10 cellular contexts compared by ENCODE assay signal in genomic region chr21:18369115-18369514, GRCh38. TPM values are rescaled to one million over a fixed set of nuclear protein-coding genes. Genes with fewer than 3 reads are reported as not detected.
DNase-seq lines count a peak whose midpoint lies in the region; ATAC-seq, FAIRE-seq and TF ChIP-seq lines count a peak whose summit lies in the region.
"Had no signal": no experiment of that assay in that cellular context is flagged by ENCODE, and none has a peak within 500 bp of the region (broad histone marks: within the 10 kb centered on the region; RNA-seq: fewer than 3 reads in every experiment).

No MANE protein-coding gene starts in this region.

- H3K9me1 ChIP-seq in keratinocyte (ENCODE audit: control insufficient read depth, extremely low read depth, insufficient read depth, low read length), result no peaks in the 10 kb centered on the region

- 30 to 35% (median 35%) methylated on average over 4 of the region's 4 CpGs for WGBS in psoas muscle, 3 donors

- peak; percentile 94 for FAIRE-seq in D721Med (lab: Jason Lieb, UNC)
- FAIRE-seq in keratinocyte (lab: Jason Lieb, UNC), result no peak
- FAIRE-seq in RCC 7860 (lab: Jason Lieb, UNC), result no peak

- no peaks in the 10 kb centered on the region for H4K20me1 ChIP-seq in MM.1S (ENCODE audit: insufficient read depth, low read length)
- no peaks in the 10 kb centered on the region for H4K20me1 ChIP-seq in keratinocyte (ENCODE audit: control insufficient read depth, extremely low read depth, insufficient read depth, low read length)

- H3K27ac ChIP-seq in MM.1S (ENCODE audit: low read length), result no peak overlapping the region
- H3K27ac ChIP-seq in SK-N-MC, result no peak overlapping the region
- no peak overlapping the region for H3K27ac ChIP-seq in keratinocyte (ENCODE audit: control insufficient read depth, insufficient read depth, low read length)
- no peak overlapping the region for H3K27ac ChIP-seq in psoas muscle
- H3K27ac ChIP-seq: SJSA1 had no signal

- POLR2A ChIA-PET in activated CD8-positive, alpha-beta T cell treated with anti-CD3 and anti-CD28 coated beads, Interleukin-2, amount 10 ng/mL, durations not matched to agents 7 days and 5 days (lab: Charles Lee), result no interaction called here

- H3K27me3 ChIP-seq in MM.1S (replicated peaks; ENCODE audit: insufficient read depth, low read length) (no peaks in the 10 kb centered on the region), keratinocyte (ENCODE audit: control insufficient read depth, extremely low read depth, insufficient read depth, low read length) (no peaks in the 10 kb centered on the region), psoas muscle (ENCODE audit: insufficient read depth in 3 of 3, low read length in 2 of 3) (no peaks in the 10 kb centered on the region)
- H3K27me3 ChIP-seq: SJSA1 had no signal

- dilution Hi-C loops in keratinocyte (cut with MboI; ENCODE audit: extremely low pct_ligation_motif_present, low sequenced_read_pairs), result no loop called here

- no peaks in the 10 kb centered on the region for H3K9me2 ChIP-seq in MM.1S (replicated peaks; ENCODE audit: insufficient read depth, low read length)

- no peaks in the 10 kb centered on the region for H3K36me3 Mint-ChIP-seq in activated CD8-positive, alpha-beta T cell treated with anti-CD3 and anti-CD28 coated beads, Interleukin-2, amount 10 ng/mL, durations not matched to agents 7 days and 5 days (ENCODE audit: low read depth)

- H3K9me3 Mint-ChIP-seq in activated CD8-positive, alpha-beta T cell treated with anti-CD3 and anti-CD28 coated beads, Interleukin-2, amount 10 ng/mL, durations not matched to agents 7 days and 5 days (ENCODE audit: insufficient read depth), result no peaks in the 10 kb centered on the region

- H2AFZ ChIP-seq in MM.1S (ENCODE audit: low read length), result peak overlapping the region; percentile 35; the same call in 1 of the 2 replicates
- H2AFZ ChIP-seq in keratinocyte (ENCODE audit: control insufficient read depth, low read length), result no peak overlapping the region

- ATAC-seq in psoas muscle, result no peak
- no peak for ATAC-seq in activated CD8-positive, alpha-beta T cell treated with anti-CD3 and anti-CD28 coated beads, Interleukin-2, amount 10 ng/mL, durations not matched to agents 7 days and 5 days

- H3K79me2 ChIP-seq in MM.1S (ENCODE audit: low read length), result no peaks in the 10 kb centered on the region
- no peaks in the 10 kb centered on the region for H3K79me2 ChIP-seq in keratinocyte (ENCODE audit: control insufficient read depth, insufficient read depth, low read length)

- H3K36me3 ChIP-seq in MM.1S (replicated peaks; ENCODE audit: insufficient read depth, low read length) (no peaks in the 10 kb centered on the region), SK-N-MC (ENCODE audit: insufficient read depth, low read length) (no peaks in the 10 kb centered on the region), keratinocyte (ENCODE audit: control insufficient read depth in 2 of 2, extremely low read depth in 1 of 2, insufficient read depth in 2 of 2, low read length in 2 of 2) (no peaks in the 10 kb centered on the region), psoas muscle (ENCODE audit: insufficient read depth in 1 of 2, low read depth in 1 of 2) (no peaks in the 10 kb centered on the region)
- H3K36me3 ChIP-seq: SJSA1 had no signal

- H3K9me3 ChIP-seq in MM.1S (replicated peaks; ENCODE audit: insufficient read depth, low read length) (no peaks in the 10 kb centered on the region), SK-N-MC (ENCODE audit: low read depth, low read length) (no peaks in the 10 kb centered on the region), keratinocyte (ENCODE audit: control insufficient read depth, low read depth, low read length) (no peaks in the 10 kb centered on the region), psoas muscle (no peaks in the 10 kb centered on the region)

- H3K4me3 Mint-ChIP-seq in activated CD8-positive, alpha-beta T cell treated with anti-CD3 and anti-CD28 coated beads, Interleukin-2, amount 10 ng/mL, durations not matched to agents 7 days and 5 days, result no peak overlapping the region

- no peaks in the 10 kb centered on the region for H3F3A ChIP-seq in MM.1S (ENCODE audit: insufficient read depth, low read length)

- H3K4me2 ChIP-seq in MM.1S (ENCODE audit: low read depth, low read length) (no peak overlapping the region), keratinocyte (ENCODE audit: control insufficient read depth, extremely low read depth, insufficient read depth, low read depth, low read length) (no peak overlapping the region)

- H3K27me3 Mint-ChIP-seq in activated CD8-positive, alpha-beta T cell treated with anti-CD3 and anti-CD28 coated beads, Interleukin-2, amount 10 ng/mL, durations not matched to agents 7 days and 5 days (ENCODE audit: low read depth), result no peaks in the 10 kb centered on the region

- no peaks in the 10 kb centered on the region for H3K4me1 Mint-ChIP-seq in activated CD8-positive, alpha-beta T cell treated with anti-CD3 and anti-CD28 coated beads, Interleukin-2, amount 10 ng/mL, durations not matched to agents 7 days and 5 days (ENCODE audit: low read depth)

- intact Hi-C loops in psoas muscle (cut with DNase I), result no loop called here

- TF ChIP-seq CTCF in D721Med (IDR thresholded peaks at IDR 0.05; ENCODE audit: insufficient read depth, missing control alignments) (peak; percentile 40), MM.1S (IDR thresholded peaks at IDR 0.05; ENCODE audit: low read length) (peak; percentile 63), keratinocyte (optimal IDR thresholded peaks at IDR 0.05 in 1 of 3, IDR thresholded peaks at IDR 0.05 in 1 of 3, conservative IDR thresholded peaks at IDR 0.05 in 1 of 3; ENCODE audit: extremely low read depth in 1 of 3, insufficient read depth in 2 of 3, low read length in 3 of 3) (peak; percentile 17 to 35 (median 25)), psoas muscle (IDR thresholded peaks at IDR 0.05) (no peak)

- no peak overlapping the region for H3K27ac Mint-ChIP-seq in activated CD8-positive, alpha-beta T cell treated with anti-CD3 and anti-CD28 coated beads, Interleukin-2, amount 10 ng/mL, durations not matched to agents 7 days and 5 days

- H3K4me1 ChIP-seq in MM.1S (ENCODE audit: low read length), result peaks cover 3% of the 10 kb centered on the region; the same call in 1 of the 2 replicates
- no peaks in the 10 kb centered on the region for H3K4me1 ChIP-seq in keratinocyte (ENCODE audit: control insufficient read depth, extremely low read depth, insufficient read depth, low read length)
- H3K4me1 ChIP-seq in psoas muscle, result no peaks in the 10 kb centered on the region
- H3K4me1 ChIP-seq: SJSA1 had no signal

- H3K9ac ChIP-seq in MM.1S (ENCODE audit: low read length) (no peak overlapping the region), SK-N-MC (ENCODE audit: insufficient read length) (no peak overlapping the region), keratinocyte (ENCODE audit: control insufficient read depth, extremely low read depth, insufficient read depth, low read length) (no peak overlapping the region)

- DNase-seq in D721Med (ENCODE audit: insufficient read length, low spot score) (no peak), MM.1S (peak; percentile 80), SK-N-MC (ENCODE audit: low read depth, low spot score) (peak; percentile 44), keratinocyte (ENCODE audit: low read depth, low spot score) (no peak), psoas muscle (no peak), RCC 7860 (ENCODE audit: low spot score) (no peak), GF-D8 (lab: John Stamatoyannopoulos, UW) (no peak)
- no peak for DNase-seq in activated CD8-positive, alpha-beta T cell treated with anti-CD3 and anti-CD28 coated beads, Interleukin-2, amount 10 ng/mL, durations not matched to agents 7 days and 5 days
- DNase-seq: anterior cingulate cortex had no signal

- CTCF ChIA-PET in activated CD8-positive, alpha-beta T cell treated with anti-CD3 and anti-CD28 coated beads, Interleukin-2, amount 10 ng/mL, durations not matched to agents 7 days and 5 days (lab: Charles Lee), result no interaction called here

- no peak overlapping the region for H3K4me3 ChIP-seq in MM.1S (ENCODE audit: low read length)
- H3K4me3 ChIP-seq in SK-N-MC, result peak overlapping the region; percentile 34
- no peak overlapping the region for H3K4me3 ChIP-seq in keratinocyte (ENCODE audit: control insufficient read depth in 2 of 3, extremely low read depth in 1 of 3, insufficient read depth in 2 of 3, low read depth in 1 of 3, low read length in 3 of 3)
- no peak overlapping the region for H3K4me3 ChIP-seq in psoas muscle
- H3K4me3 ChIP-seq: SJSA1 had no signal

RNA-seq across cellular contexts. Expression of gene TMPRSS15, which starts 34.5 kb away (rescaled TPM):
- polyA plus RNA-seq in keratinocyte (not detected in 3 replicates), psoas muscle (under 1 TPM in 1 of 3 donors, not detected in 2; 0.04 TPM)
- polyA plus RNA-seq in keratinocyte (2011; ENCODE audit: low read depth), result not detected
- not detected in 2 replicates for polyA plus RNA-seq in keratinocyte (2011; cell fraction: cytosol; rRNA removed)
- polyA plus RNA-seq in keratinocyte (2011; cell fraction: nucleus; rRNA removed), result not detected in 2 replicates
- not detected in 2 replicates for polyA plus RNA-seq in keratinocyte (2012; ENCODE audit: low replicate concordance)
- not detected in 3 replicates for polyA minus RNA-seq in keratinocyte
- polyA minus RNA-seq in keratinocyte (2011; cell fraction: cytosol; rRNA and poly(A)+ RNA removed), result not detected
- not detected in 2 replicates for polyA minus RNA-seq in keratinocyte (2011; cell fraction: nucleus; rRNA and poly(A)+ RNA removed)
- not detected for total RNA-seq in psoas muscle
- not detected for total RNA-seq in activated CD8-positive, alpha-beta T cell treated with anti-CD3 and anti-CD28 coated beads, Interleukin-2, amount 10 ng/mL, durations not matched to agents 7 days and 5 days
- total RNA-seq: SJSA1 had no signal

Comparison
In these comparisons a context has a peak if more than half of its experiments do, and no peak if none do; other contexts are left out.
1. DNase-seq: peak in MM.1S (single experiment) and SK-N-MC (single experiment); none in D721Med (single experiment), keratinocyte (single experiment), psoas muscle (0 of 2), RCC 7860 (single experiment), GF-D8 (single experiment) and activated CD8-positive, alpha-beta T cell treated with anti-CD3 and anti-CD28 coated beads, Interleukin-2, amount 10 ng/mL, durations not matched to agents 7 days and 5 days (single experiment).